8 cellular contexts compared by ENCODE assay signal in genomic region chr10:72315611-72316385, GRCh38. TPM values are rescaled to one million over a fixed set of nuclear protein-coding genes. Genes with fewer than 3 reads are reported as not detected.
DNase-seq lines count a peak whose midpoint lies in the region; ATAC-seq and TF ChIP-seq lines count a peak whose summit lies in the region.

No MANE protein-coding gene starts in this region.

- H3K36me3 ChIP-seq in ACC112 (ENCODE audit: insufficient read depth, low read length) = no peaks in the 10 kb centered on the region
- no peaks in the 10 kb centered on the region for H3K36me3 ChIP-seq in mucosa of rectum (ENCODE audit: control insufficient read depth in 2 of 2, insufficient read depth in 2 of 2, low read length in 2 of 2)

- H3K4me1 ChIP-seq in ACC112 (ENCODE audit: control insufficient read depth, insufficient read depth, low read length, unreplicated experiment) (peaks cover 36% of the 10 kb centered on the region), mucosa of rectum (ENCODE audit: control insufficient read depth in 2 of 2, insufficient read depth in 2 of 2, low read length in 2 of 2) (peaks cover 42 to 45% of the 10 kb centered on the region in 2 donors)

- H3K27me3 ChIP-seq in ACC112 (ENCODE audit: insufficient read depth, low read length) (no peaks in the 10 kb centered on the region), mucosa of rectum (ENCODE audit: control insufficient read depth in 2 of 2, insufficient read depth in 2 of 2, low read length in 2 of 2) (no peaks in the 10 kb centered on the region)

- DNase-seq in LNCaP clone FGC (ENCODE audit: low read depth) (peak; percentile 99), cerebellum (ENCODE audit: low spot score) (peak; percentile 70), SKM-1 (lab: John Stamatoyannopoulos, UW; ENCODE audit: unreplicated experiment) (no peak)
- DNase-seq in activated effector memory CD4-positive, alpha-beta T cell treated with Interleukin-2 at 50 U/mL for 16 hours = no peak

- H3K27ac ChIP-seq in ACC112 (ENCODE audit: low read depth, low read length) (peak overlapping the region; percentile 73), mucosa of rectum (ENCODE audit: low read depth in 2 of 2, low read length in 2 of 2) (peak overlapping the region; percentile 74 to 91)

- no peaks in the 10 kb centered on the region for H3K79me2 ChIP-seq in ACC112 (ENCODE audit: control insufficient read depth, insufficient read depth, low read length, unreplicated experiment)

- ATAC-seq in HG02798 (IDR thresholded peaks at IDR 0.05; ENCODE audit: poor library complexity, unreplicated experiment) (no peak), GM19463 (IDR thresholded peaks at IDR 0.05; ENCODE audit: unreplicated experiment) (no peak)

- H3K9ac ChIP-seq in mucosa of rectum (ENCODE audit: low read depth in 1 of 2, low read length in 2 of 2) = peak overlapping the region; percentile 42 to 67

- no peak for TF ChIP-seq CTCF in LNCaP clone FGC (IDR thresholded peaks at IDR 0.05; ENCODE audit: control insufficient read depth, extremely low read depth, insufficient read depth)

- H3K4me3 ChIP-seq in ACC112 (ENCODE audit: low read depth, low read length) (no peak overlapping the region), LNCaP clone FGC (ENCODE audit: low read depth, low read length) (no peak overlapping the region), mucosa of rectum (ENCODE audit: low read length in 2 of 2) (no peak overlapping the region)

- no peak overlapping the region for H2AFZ ChIP-seq in ACC112 (ENCODE audit: low read length, unreplicated experiment)

- H3K9me3 ChIP-seq in mucosa of rectum (ENCODE audit: control insufficient read depth in 2 of 2, low read length in 2 of 2) = no peaks in the 10 kb centered on the region

RNA-seq across cellular contexts. Expression of gene DNAJB12, which starts 38.9 kb away (rescaled TPM):
- total RNA-seq in cerebellum = 16.1 TPM

RNA-seq across cellular contexts. Expression of gene DDIT4, which starts 42.1 kb away (rescaled TPM):
- total RNA-seq in cerebellum = 60.5 TPM

Comparison
In these comparisons a context has a peak if more than half of its experiments do, and no peak if none do; other contexts are left out.
1. DNase-seq: peak in LNCaP clone FGC (single experiment) and cerebellum (single experiment); none in SKM-1 (single experiment) and activated effector memory CD4-positive, alpha-beta T cell treated with Interleukin-2 at 50 U/mL for 16 hours (single experiment).